10 cellular contexts compared by ENCODE assay signal in genomic region chr2:102166189-102166845, GRCh38. TPM values are rescaled to one million over a fixed set of nuclear protein-coding genes. Genes with fewer than 3 reads are reported as not detected.
A peak's percentile ranks its signal among the peaks of the same experiment; 100 is the strongest.
DNase-seq lines count a peak whose midpoint lies in the region; ATAC-seq, FAIRE-seq and TF ChIP-seq lines count a peak whose summit lies in the region.
"Had no signal": no experiment of that assay in that cellular context is flagged by ENCODE, and none has a peak within 500 bp of the region (broad histone marks: within the 10 kb centered on the region; RNA-seq: fewer than 3 reads in every experiment).

No MANE protein-coding gene starts in this region.

- H3K27ac Mint-ChIP-seq in T-helper 17 cell, result no peak overlapping the region
- H3K27ac Mint-ChIP-seq: memory B cell had no signal

- H4K20me1 ChIP-seq in fibroblast of lung (ENCODE audit: control insufficient read depth, extremely low read depth, insufficient read depth, low read length), result no peaks in the 10 kb centered on the region

- peaks cover 4% of the 10 kb centered on the region for H3K4me1 Mint-ChIP-seq in T-helper 17 cell
- H3K4me1 Mint-ChIP-seq: memory B cell had no signal

- no peak for TF ChIP-seq POLR2A in Peyer's patch (IDR thresholded peaks at IDR 0.05)

- no peak overlapping the region for H3K4me3 Mint-ChIP-seq in T-helper 17 cell
- H3K4me3 Mint-ChIP-seq: memory B cell had no signal

- no peaks in the 10 kb centered on the region for H3K9me3 ChIP-seq in Peyer's patch
- H3K9me3 ChIP-seq in fibroblast of lung (ENCODE audit: control insufficient read depth, insufficient read depth, low read depth, low read length), result no peaks in the 10 kb centered on the region
- no peaks in the 10 kb centered on the region for H3K9me3 ChIP-seq in pancreas
- H3K9me3 ChIP-seq in T-helper 17 cell (ENCODE audit: control insufficient read depth, low read length, poor library complexity, severe bottlenecking), result no peaks in the 10 kb centered on the region

- peak; percentile 26 for DNase-seq in Daoy (ENCODE audit: low read depth)
- no peak for DNase-seq in Peyer's patch
- DNase-seq in fibroblast of lung (ENCODE audit: low read depth in 2 of 2), result peak; percentile 76 to 78
- peak in 1 of 6 donors; percentile 53 for DNase-seq in pancreas
- no peak for DNase-seq in hippocampal formation (lab: John Stamatoyannopoulos, UW)
- DNase-seq in T-helper 17 cell, result no peak
- no peak for DNase-seq in NCI-H1417 (lab: John Stamatoyannopoulos, UW)
- no peak for DNase-seq in activated CD4-positive, alpha-beta T cell treated with anti-CD3 and anti-CD28 coated beads, Interleukin-2, amount 50 U/mL, for 4 hours

- no peaks in the 10 kb centered on the region for H3K4me1 ChIP-seq in Peyer's patch
- peaks cover 3% of the 10 kb centered on the region for H3K4me1 ChIP-seq in fibroblast of lung (ENCODE audit: control insufficient read depth, extremely low read depth, insufficient read depth, low read length)
- peaks cover 9 to 23% (median 11%) of the 10 kb centered on the region in 3 donors for H3K4me1 ChIP-seq in pancreas

- H3K36me3 ChIP-seq in Peyer's patch (no peaks in the 10 kb centered on the region), fibroblast of lung (ENCODE audit: control insufficient read depth, insufficient read depth, low read length) (peaks cover 3% of the 10 kb centered on the region), pancreas (peaks cover 0 to 11% (median 5%) of the 10 kb centered on the region in 3 donors)

- no peak for FAIRE-seq in pancreas (lab: Jason Lieb, UNC)
- FAIRE-seq: TTC549 had no signal

- no peak overlapping the region for H3K9ac ChIP-seq in fibroblast of lung (ENCODE audit: insufficient read depth, low read length)

- peaks cover 5% of the 10 kb centered on the region for H3K36me3 Mint-ChIP-seq in T-helper 17 cell (ENCODE audit: low read depth)

- intact Hi-C loops in pancreas (cut with DNase I), result loop anchor here in 1 of 3 donors (5.0 kb wide), 1 partner anchor 149 kb away; no protein-coding TSS in a partner anchor

- no peaks in the 10 kb centered on the region for H3K27me3 ChIP-seq in Peyer's patch
- no peaks in the 10 kb centered on the region for H3K27me3 ChIP-seq in fibroblast of lung (ENCODE audit: control insufficient read depth, insufficient read depth, low read length)
- no peaks in the 10 kb centered on the region for H3K27me3 ChIP-seq in pancreas

- H3K27me3 Mint-ChIP-seq in T-helper 17 cell, result no peaks in the 10 kb centered on the region

- peak overlapping the region in 1 of 4 donors; percentile 4 for H3K27ac ChIP-seq in Peyer's patch
- H3K27ac ChIP-seq in fibroblast of lung (ENCODE audit: insufficient read depth, low read length), result no peak overlapping the region
- peak overlapping the region in 1 of 4 donors; percentile 21 for H3K27ac ChIP-seq in pancreas

- no peaks in the 10 kb centered on the region for H3K79me2 ChIP-seq in fibroblast of lung (ENCODE audit: control insufficient read depth, insufficient read depth, low read length)

- no peak overlapping the region for H3K4me3 ChIP-seq in Peyer's patch
- H3K4me3 ChIP-seq in fibroblast of lung (replicated peaks in 1 of 4; ENCODE audit: control extremely low read depth in 1 of 4, insufficient read depth in 1 of 4, low read depth in 3 of 4, low read length in 4 of 4), result no peak overlapping the region
- no peak overlapping the region for H3K4me3 ChIP-seq in pancreas

- 10 to 17% methylated on average over 4 of the region's 4 CpGs for WGBS in pancreas, 2 donors

- TF ChIP-seq CTCF in Peyer's patch (IDR thresholded peaks at IDR 0.05) (peak in 4 of 6 experiments; percentile 3 to 49 (median 40)), fibroblast of lung (conservative IDR thresholded peaks at IDR 0.05 in 1 of 2, IDR thresholded peaks at IDR 0.05 in 1 of 2; ENCODE audit: low read depth in 1 of 2, low read length in 2 of 2) (peak; percentile 54 to 57), pancreas (IDR thresholded peaks at IDR 0.05) (peak in 3 of 4 donors; percentile 28 to 44 (median 31))

- no peak overlapping the region for H3K4me2 ChIP-seq in fibroblast of lung (ENCODE audit: extremely low read depth, insufficient read depth, low read length)

- H2AFZ ChIP-seq in fibroblast of lung (ENCODE audit: low read length), result no peak overlapping the region

- ATAC-seq in pancreas (peak; percentile 85 to 95 (median 94)), T-helper 17 cell (no peak)

RNA-seq across cellular contexts. Expression of gene IL1RL2, which starts 20.5 kb away (rescaled TPM):
- total RNA-seq in Daoy (2014; rRNA removed; shearing (Covaris generic)), result not detected in 2 replicates
- 1 to 10 TPM in 1 of 4 donors, under 1 TPM in 1, not detected in 2; 0.57 to 2.5 TPM for total RNA-seq in Peyer's patch
- total RNA-seq in fibroblast of lung, result 2.6 and 3.1 TPM in 2 replicates
- polyA plus RNA-seq in fibroblast of lung, result 0.28 and 0.66 TPM in 2 replicates
- 0.36 and 0.85 TPM in 2 replicates for polyA plus RNA-seq in fibroblast of lung (2012)
- not detected in 2 replicates for polyA minus RNA-seq in fibroblast of lung (ENCODE audit: low replicate concordance)
- 1 to 10 TPM in 1 of 6 donors, under 1 TPM in 5; 0.12 to 1.2 (median 0.32) TPM for total RNA-seq in pancreas
- polyA plus RNA-seq in pancreas, result under 1 TPM; 0.30 to 0.47 TPM
- not detected for total RNA-seq in T-helper 17 cell

RNA-seq across cellular contexts. Expression of gene IL1R1, which starts 23.8 kb away (rescaled TPM):
- 1.1 and 3.2 TPM in 2 replicates for total RNA-seq in Daoy (2014; rRNA removed; shearing (Covaris generic))
- 100 to 1,000 TPM in 1 of 4 donors, 10 to 100 TPM in 3; 20.0 to 157 (median 38.9) TPM for total RNA-seq in Peyer's patch
- 110 and 173 TPM in 2 replicates for total RNA-seq in fibroblast of lung
- 167 and 232 TPM in 2 replicates for polyA plus RNA-seq in fibroblast of lung
- polyA plus RNA-seq in fibroblast of lung (2012), result 85.0 and 121 TPM in 2 replicates
- 62.3 and 67.8 TPM in 2 replicates for polyA minus RNA-seq in fibroblast of lung (ENCODE audit: low replicate concordance)
- 10 to 100 TPM; 17.1 to 74.5 (median 29.3) TPM for total RNA-seq in pancreas
- 10 to 100 TPM; 22.1 to 29.1 TPM for polyA plus RNA-seq in pancreas
- 10 to 100 TPM; 14.3 to 16.5 TPM for total RNA-seq in T-helper 17 cell

Comparison
In these comparisons a context has a peak if more than half of its experiments do, and no peak if none do; other contexts are left out.
1. DNase-seq: peak in Daoy (single experiment) and fibroblast of lung (2 of 2); none in Peyer's patch (0 of 3), hippocampal formation (0 of 2), T-helper 17 cell (0 of 3), NCI-H1417 (0 of 3) and activated CD4-positive, alpha-beta T cell treated with anti-CD3 and anti-CD28 coated beads, Interleukin-2, amount 50 U/mL, for 4 hours (0 of 2).
2. Peak in every context shown above with its lines, with median percentiles within 50 percentile points of each other: CTCF ChIP-seq.